Comparison of ENCODE assay signal across 21 cellular contexts in genomic region chrX:43551590-43551989, GRCh38.
DNase-seq lines count a peak whose midpoint lies in the region; ATAC-seq, FAIRE-seq and TF ChIP-seq lines count a peak whose summit lies in the region.
"Had no signal": no experiment of that assay in that cellular context is flagged by ENCODE, and none has a peak within 500 bp of the region (broad histone marks: within the 10 kb centered on the region; RNA-seq: fewer than 3 reads in every experiment).

No MANE protein-coding gene starts in this region.

- H3K4me3 Mint-ChIP-seq in H9 (no peak overlapping the region), glutamatergic neuron (ENCODE audit: unreplicated experiment) (no peak overlapping the region)

- no peak overlapping the region for H2AFZ ChIP-seq in H9 (ENCODE audit: low read length)

- H2BK5ac ChIP-seq in H9 (ENCODE audit: insufficient read length, low read length) = no peak overlapping the region

- H3K27me3 Mint-ChIP-seq in H9 (ENCODE audit: low read depth) = no peaks in the 10 kb centered on the region
- H3K27me3 Mint-ChIP-seq in glutamatergic neuron (ENCODE audit: unreplicated experiment) = no peaks in the 10 kb centered on the region

- H3K4me1 Mint-ChIP-seq in H9 = peaks cover 34 to 43% of the 10 kb centered on the region in 2 experiments
- H3K4me1 Mint-ChIP-seq in glutamatergic neuron (ENCODE audit: low read depth, unreplicated experiment) = peaks cover 9% of the 10 kb centered on the region

- WGBS in H9 (ENCODE audit: extremely low coverage, insufficient read length, low lambda C conversion rate) = no CpG with 5 or more reads among the region's 3 CpGs
- WGBS in small intestine, 3 donors = 18 to 31% (median 21%) methylated on average over 3 of the region's 3 CpGs

- peaks cover 0 to 17% (median 13%) of the 10 kb centered on the region in 3 experiments; a peak in 4 of 7 replicates for H3K36me3 Mint-ChIP-seq in H9 (ENCODE audit: insufficient read depth in 1 of 3, low read depth in 3 of 3)
- H3K36me3 Mint-ChIP-seq in glutamatergic neuron (ENCODE audit: unreplicated experiment) = no peaks in the 10 kb centered on the region

- H3K23ac ChIP-seq in H9 (ENCODE audit: insufficient read length, low read depth, low read length) = no peak overlapping the region

- no peak overlapping the region for H2BK120ac ChIP-seq in H9 (ENCODE audit: low read depth, low read length, poor library complexity, severe bottlenecking)

- no peak for ATAC-seq in GM18520 (IDR thresholded peaks at IDR 0.05; ENCODE audit: unreplicated experiment)
- ATAC-seq: sciatic nerve had no signal

- H4K91ac ChIP-seq in H9 (ENCODE audit: insufficient read length, low read depth, low read length) = no peak overlapping the region

- FAIRE-seq in small intestine (lab: Jason Lieb, UNC) = no peak
- FAIRE-seq: endothelial cell of umbilical vein had no signal

- H3K36me3 ChIP-seq in adipocyte (ENCODE audit: control insufficient read depth, insufficient read depth, low read length, severe bottlenecking) = no peaks in the 10 kb centered on the region
- H3K36me3 ChIP-seq in small intestine (ENCODE audit: control insufficient read depth in 2 of 2, insufficient read depth in 2 of 2, low read length in 2 of 2) = no peaks in the 10 kb centered on the region
- H3K36me3 ChIP-seq: adrenal gland, BLaER1 had no signal

- H3K9me3 ChIP-seq in H9 (ENCODE audit: control insufficient read depth, low read depth, low read length) = no peaks in the 10 kb centered on the region
- peaks cover 5% of the 10 kb centered on the region for H3K9me3 ChIP-seq in adipocyte (ENCODE audit: control insufficient read depth, low read length)
- no peaks in the 10 kb centered on the region for H3K9me3 ChIP-seq in small intestine (ENCODE audit: control insufficient read depth, low read depth)
- H3K9me3 ChIP-seq: adrenal gland, BLaER1, testis had no signal

- H4K8ac ChIP-seq in H9 (replicated peaks; ENCODE audit: insufficient read length, low read depth, low read length) = no peak overlapping the region

- peak overlapping the region; percentile 33 to 88 (median 73); a peak in 6 of 7 replicates for H3K27ac Mint-ChIP-seq in H9
- H3K27ac Mint-ChIP-seq in glutamatergic neuron (ENCODE audit: unreplicated experiment) = no peak overlapping the region

- TF ChIP-seq CTCF in H9 (conservative IDR thresholded peaks at IDR 0.05) (no peak), glutamatergic neuron (IDR thresholded peaks at IDR 0.05; ENCODE audit: partially characterized antibody, unreplicated experiment) (no peak)

- H3K4me1 ChIP-seq in H9 (ENCODE audit: insufficient read depth, low read length) = no peaks in the 10 kb centered on the region
- H3K4me1 ChIP-seq in adipocyte (ENCODE audit: control insufficient read depth, insufficient read depth, low read length) = peaks cover 6% of the 10 kb centered on the region
- H3K4me1 ChIP-seq in small intestine (ENCODE audit: control insufficient read depth in 2 of 2, insufficient read depth in 1 of 2, low read depth in 1 of 2, low read length in 1 of 2) = no peaks in the 10 kb centered on the region
- H3K4me1 ChIP-seq: adrenal gland, BLaER1, testis had no signal

- no peak overlapping the region for H2BK15ac ChIP-seq in H9 (ENCODE audit: low read depth, low read length)

- H4K5ac ChIP-seq in H9 (ENCODE audit: insufficient read length, low read depth, low read length) = no peak overlapping the region

- peak; percentile 41 for DNase-seq in H9
- DNase-seq in adipocyte (ENCODE audit: low read depth) = no peak
- DNase-seq in islet precursor cell = peak; percentile 59
- no peak for DNase-seq in small intestine
- DNase-seq in SKM-1 (lab: John Stamatoyannopoulos, UW; ENCODE audit: unreplicated experiment) = no peak
- DNase-seq in COLO829 (ENCODE audit: low spot score) = no peak
- no peak for DNase-seq in glutamatergic neuron
- DNase-seq: activated CD8-positive, alpha-beta memory T cell treated with anti-CD3 and anti-CD28 coated beads for 24 hours; cerebellar nuclear complex; DMS79; midbrain; NCI-H1048; NCI-H748 treated with DMSO at 0.1 percent for 48 hours; nucleus accumbens; stimulated activated CD4-positive, alpha-beta T cell treated with anti-CD3 and anti-CD28 coated beads, Interleukin-4, amount 100 ng/mL, for 1 hour; testis had no signal

- no peaks in the 10 kb centered on the region for H4K20me1 ChIP-seq in H9 (ENCODE audit: control insufficient read depth, insufficient read depth, insufficient read length)
- H4K20me1 ChIP-seq: BLaER1 had no signal

- no peaks in the 10 kb centered on the region for H3K23me2 ChIP-seq in H9 (ENCODE audit: insufficient read length, low read depth, low read length, poor library complexity, severe bottlenecking)

- H2BK12ac ChIP-seq in H9 (ENCODE audit: insufficient read length, low read depth, low read length) = no peak overlapping the region

- H3K18ac ChIP-seq in H9 (ENCODE audit: insufficient read length, low read depth, low read length) = no peak overlapping the region

- no peak overlapping the region for H3K56ac ChIP-seq in H9 (ENCODE audit: insufficient read length, low read depth, low read length)

- no peak overlapping the region for H3K27ac ChIP-seq in H9 (ENCODE audit: insufficient read length, low read depth, low read length)
- H3K27ac ChIP-seq in small intestine (ENCODE audit: low read depth in 1 of 2, low read length in 1 of 2) = peak overlapping the region; percentile 1 to 27
- H3K27ac ChIP-seq: adrenal gland, BLaER1, testis had no signal

- H3K79me2 ChIP-seq in H9 (ENCODE audit: insufficient read depth, low read length) = no peaks in the 10 kb centered on the region

- no peak overlapping the region for H2AK5ac ChIP-seq in H9 (ENCODE audit: insufficient read length, low read length)

- H2BK20ac ChIP-seq in H9 (ENCODE audit: low read depth, low read length, poor library complexity, severe bottlenecking) = no peak overlapping the region

- H3K27me3 ChIP-seq in H9 (ENCODE audit: insufficient read depth, low read length) (no peaks in the 10 kb centered on the region), adipocyte (replicated peaks; ENCODE audit: control insufficient read depth, insufficient read depth, low read length) (peaks cover 21% of the 10 kb centered on the region), small intestine (ENCODE audit: control insufficient read depth in 2 of 2, insufficient read depth in 2 of 2, low read length in 2 of 2) (no peaks in the 10 kb centered on the region)
- H3K27me3 ChIP-seq: testis had no signal

- no peak overlapping the region for H3T11ph ChIP-seq in H9 (ENCODE audit: low read length)

- H3K4me3 ChIP-seq in adipocyte (ENCODE audit: low read length) (peak overlapping the region; percentile 19), small intestine (ENCODE audit: low read depth in 1 of 2, low read length in 2 of 2) (no peak overlapping the region)
- H3K4me3 ChIP-seq: adrenal gland, BLaER1, testis had no signal

- H3K14ac ChIP-seq in H9 (ENCODE audit: insufficient read depth, low read length) = no peak overlapping the region

- no peak overlapping the region for H3K4ac ChIP-seq in H9 (ENCODE audit: low read depth, low read length)

- H3K9me3 Mint-ChIP-seq in H9 (peaks cover 4 to 56% of the 10 kb centered on the region in 2 experiments), glutamatergic neuron (ENCODE audit: unreplicated experiment) (no peaks in the 10 kb centered on the region)

- H3K9ac ChIP-seq in H9 (ENCODE audit: extremely low read depth, insufficient read length, low read length) (no peak overlapping the region), adipocyte (ENCODE audit: low read length) (no peak overlapping the region)
- H3K9ac ChIP-seq: BLaER1 had no signal

- no peak overlapping the region for H3K4me2 ChIP-seq in H9 (ENCODE audit: insufficient read depth, insufficient read length, low read length)
- H3K4me2 ChIP-seq: BLaER1 had no signal

- no peaks in the 10 kb centered on the region for H3K79me1 ChIP-seq in H9 (ENCODE audit: insufficient read depth, low read depth, low read length, poor library complexity, severe bottlenecking)

Comparison
In these comparisons a context has a peak if more than half of its experiments do, and no peak if none do; other contexts are left out.
1. DNase-seq: peak in H9 (single experiment) and islet precursor cell (single experiment); none in adipocyte (single experiment), small intestine (single experiment), SKM-1 (single experiment), COLO829 (single experiment) and glutamatergic neuron (single experiment).